ENCODE assay signal across 15 cellular contexts in genomic region chr9:2041736-2042135, GRCh38.
"Had no signal": no experiment of that assay in that cellular context is flagged by ENCODE, and none has a peak within 500 bp of the region (broad histone marks: within the 10 kb centered on the region; RNA-seq: fewer than 3 reads in every experiment).

No MANE protein-coding gene starts in this region.

- H3K9me3 ChIP-seq: adrenal gland, gastrocnemius medialis, heart left ventricle had no signal

- FAIRE-seq: islet of Langerhans had no signal

- H3K9me3 Mint-ChIP-seq: activated CD4-positive, alpha-beta T cell treated with anti-CD3 and anti-CD28 coated beads, Interleukin-2, amount 10 ng/mL, durations not matched to agents 7 days and 5 days; T-helper 2 cell treated with Interferon-gamma antibody and Interleukin-4, amounts not matched to agents 5 μg/mL and 100 μg/mL, for 36 hours had no signal

- H3K27ac Mint-ChIP-seq: activated CD4-positive, alpha-beta T cell treated with anti-CD3 and anti-CD28 coated beads, Interleukin-2, amount 10 ng/mL, durations not matched to agents 7 days and 5 days had no signal

- H3K27me3 ChIP-seq: adrenal gland, dorsolateral prefrontal cortex, gastrocnemius medialis, heart left ventricle had no signal

- H3K4me1 ChIP-seq: adrenal gland had no signal

- DNase-seq: activated CD4-positive, alpha-beta T cell treated with anti-CD3 and anti-CD28 coated beads, Interleukin-2, amount 10 ng/mL, durations not matched to agents 7 days and 5 days; activated naive CD4-positive, alpha-beta T cell treated with Interleukin-2 at 50 U/mL for 16 hours; adrenal gland; dorsolateral prefrontal cortex; erythroblast; gastrocnemius medialis; heart left ventricle; posterior cingulate gyrus; retina; stimulated activated CD4-positive, alpha-beta T cell treated with anti-CD3 and anti-CD28 coated beads, Interleukin-2, amount 100 ng/mL, for 48 hours; stimulated activated naive CD8-positive, alpha-beta T cell treated with anti-CD3 and anti-CD28 coated beads, Interleukin-15, Interleukin-2, amounts not matched to agents 100 U/mL and 50 U/mL, for 24 hours; SW 1271 had no signal

- H3K4me3 Mint-ChIP-seq: activated CD4-positive, alpha-beta T cell treated with anti-CD3 and anti-CD28 coated beads, Interleukin-2, amount 10 ng/mL, durations not matched to agents 7 days and 5 days; T-helper 2 cell treated with Interferon-gamma antibody and Interleukin-4, amounts not matched to agents 5 μg/mL and 100 μg/mL, for 36 hours had no signal

- ATAC-seq: gastrocnemius medialis; heart left ventricle; stimulated activated naive CD8-positive, alpha-beta T cell treated with anti-CD3 and anti-CD28 coated beads, Interleukin-15, Interleukin-2, amounts not matched to agents 100 U/mL and 50 U/mL, for 24 hours had no signal

- H3K4me3 ChIP-seq: adrenal gland, dorsolateral prefrontal cortex, gastrocnemius medialis, heart left ventricle, lung had no signal

- H3K27me3 Mint-ChIP-seq: activated CD4-positive, alpha-beta T cell treated with anti-CD3 and anti-CD28 coated beads, Interleukin-2, amount 10 ng/mL, durations not matched to agents 7 days and 5 days had no signal

- H3K27ac ChIP-seq: adrenal gland, dorsolateral prefrontal cortex, heart left ventricle had no signal
